Comparison of ENCODE assay signal across 21 cellular contexts in genomic region chr1:229949500-229949899, GRCh38.
"Had no signal": no experiment of that assay in that cellular context is flagged by ENCODE, and none has a peak within 500 bp of the region (broad histone marks: within the 10 kb centered on the region; RNA-seq: fewer than 3 reads in every experiment).

No MANE protein-coding gene starts in this region.

- DNase-seq: colonic mucosa; cortex of kidney; effector CD8-positive, alpha-beta T cell; effector memory CD8-positive, alpha-beta T cell; endodermal cell; erythroblast; esophagus squamous epithelium; foreskin fibroblast; foreskin melanocyte; gastrocnemius medialis; glutamatergic neuron; head of caudate nucleus; heart right ventricle; hippocampal formation; left cardiac atrium; left lung; left ventricle myocardium superior; lower lobe of right lung; mesenchymal stem cell; mucosa of descending colon; naive B cell had no signal
